ENCODE assay signal across 16 cellular contexts in genomic region chr6:72530152-72530551, GRCh38.
"Had no signal": no experiment of that assay in that cellular context is flagged by ENCODE, and none has a peak within 500 bp of the region (broad histone marks: within the 10 kb centered on the region; RNA-seq: fewer than 3 reads in every experiment).

No MANE protein-coding gene starts in this region.

- H3K9me3 ChIP-seq: esophagus squamous epithelium, heart left ventricle, mucosa of descending colon, sigmoid colon, stomach, thoracic aorta, transverse colon had no signal

- H3K36me3 ChIP-seq: esophagus squamous epithelium, heart left ventricle, sigmoid colon, stomach, thoracic aorta, transverse colon had no signal

- H3K4me1 ChIP-seq: esophagus squamous epithelium, heart left ventricle, sigmoid colon, stomach, transverse colon had no signal

- H3K27ac ChIP-seq: esophagus squamous epithelium, heart left ventricle, sigmoid colon, skin epidermis, stomach, thoracic aorta, transverse colon had no signal

- ATAC-seq: heart left ventricle; left colon; mucosa of descending colon; naive thymus-derived CD8-positive, alpha-beta T cell had no signal

- DNase-seq: dermis blood vessel endothelial cell; esophagus squamous epithelium; heart left ventricle; hippocampal formation; left colon; mucosa of descending colon; naive thymus-derived CD8-positive, alpha-beta T cell; posterior cingulate gyrus; sigmoid colon; stimulated activated naive CD4-positive, alpha-beta T cell; stomach; substantia nigra; transverse colon had no signal

- H3K4me1 Mint-ChIP-seq: neural crest cell had no signal

- H3K36me3 Mint-ChIP-seq: naive thymus-derived CD8-positive, alpha-beta T cell had no signal

- H3K4me3 ChIP-seq: esophagus squamous epithelium, heart left ventricle, mucosa of descending colon, sigmoid colon, skin epidermis, stomach, thoracic aorta, transverse colon had no signal

- H3K4me3 Mint-ChIP-seq: naive thymus-derived CD8-positive, alpha-beta T cell; neural crest cell had no signal

- H3K9me3 Mint-ChIP-seq: naive thymus-derived CD8-positive, alpha-beta T cell; neural crest cell had no signal

- H3K27me3 ChIP-seq: esophagus squamous epithelium, heart left ventricle, sigmoid colon, transverse colon had no signal
